ENCODE assay signal across 9 cellular contexts in the genomic region with DNA sequence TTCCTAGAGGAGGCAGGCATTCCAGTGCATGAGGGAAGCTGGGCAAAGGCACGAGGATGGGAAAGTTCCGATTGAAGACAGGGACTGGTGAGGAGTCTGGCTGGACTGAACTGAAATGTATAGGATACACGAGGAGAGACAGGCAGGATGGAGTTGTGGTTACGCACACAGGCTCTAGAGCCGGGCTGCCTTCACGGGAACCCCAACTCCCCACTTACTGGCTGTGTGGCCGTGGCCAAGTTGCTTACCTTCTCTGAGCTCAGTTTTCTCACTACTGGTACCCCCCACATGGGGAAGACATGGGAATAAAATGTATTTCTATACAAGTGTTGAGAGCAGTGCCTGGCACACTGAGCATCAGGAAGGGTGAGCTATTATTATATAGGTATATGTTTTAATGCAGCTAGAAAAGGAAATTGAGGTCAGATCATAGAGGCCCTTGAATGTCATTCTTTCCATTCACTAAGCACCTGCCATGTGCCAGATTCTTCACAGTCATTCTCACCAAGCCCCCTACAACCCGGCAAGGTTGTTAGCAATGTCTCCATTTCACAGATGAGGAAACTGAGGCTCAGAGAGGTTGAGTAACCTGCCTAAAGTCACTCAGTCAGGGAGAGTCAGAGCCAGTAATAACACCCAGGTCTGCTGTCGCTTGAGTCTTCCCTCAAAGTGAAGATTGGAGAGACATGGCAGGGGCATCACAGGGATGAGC. TPM values are rescaled to one million over a fixed set of nuclear protein-coding genes. Genes with fewer than 3 reads are reported as not detected.
DNase-seq lines count a peak whose midpoint lies in the region; ATAC-seq and TF ChIP-seq lines count a peak whose summit lies in the region.
"Had no signal": no experiment of that assay in that cellular context is flagged by ENCODE, and none has a peak within 500 bp of the region (broad histone marks: within the 10 kb centered on the region; RNA-seq: fewer than 3 reads in every experiment).

No MANE protein-coding gene starts in this region.

- ATAC-seq in left ventricle myocardium superior = no peak
- peak; percentile 68 for ATAC-seq in activated naive CD8-positive, alpha-beta T cell treated with anti-CD3 and anti-CD28 coated beads, Interleukin-2, amount 50 U/mL, for 24 hours
- ATAC-seq in upper lobe of left lung (ENCODE audit: low FRiP score in 2 of 2) = no peak
- no peak for ATAC-seq in GM19452 (IDR thresholded peaks at IDR 0.05; ENCODE audit: unreplicated experiment)

- 88 to 92% methylated on average over 9 of the region's 9 CpGs for WGBS in upper lobe of left lung, 2 donors

- TF ChIP-seq CTCF in left ventricle myocardium inferior (IDR thresholded peaks at IDR 0.05; ENCODE audit: borderline replicate concordance) (no peak), nephron progenitor cell (IDR thresholded peaks at IDR 0.05) (no peak), upper lobe of left lung (IDR thresholded peaks at IDR 0.05) (no peak)

- H3K36me3 ChIP-seq in left ventricle myocardium inferior (peaks cover 12% of the 10 kb centered on the region), upper lobe of left lung (no peaks in the 10 kb centered on the region)

- no peak for TF ChIP-seq EP300 in upper lobe of left lung (IDR thresholded peaks at IDR 0.05)

- H3K4me3 Mint-ChIP-seq in activated naive CD8-positive, alpha-beta T cell treated with anti-CD3 and anti-CD28 coated beads, Interleukin-2, amount 50 U/mL, for 24 hours = peak overlapping the region; percentile 49
- no peak overlapping the region for H3K4me3 Mint-ChIP-seq in nephron progenitor cell

- no peaks in the 10 kb centered on the region for H3K36me3 Mint-ChIP-seq in activated naive CD8-positive, alpha-beta T cell treated with anti-CD3 and anti-CD28 coated beads, Interleukin-2, amount 50 U/mL, for 24 hours (ENCODE audit: low read depth)
- peaks cover 4% of the 10 kb centered on the region for H3K36me3 Mint-ChIP-seq in nephron progenitor cell (ENCODE audit: low read depth)

- peaks cover 5% of the 10 kb centered on the region for H3K27me3 Mint-ChIP-seq in activated naive CD8-positive, alpha-beta T cell treated with anti-CD3 and anti-CD28 coated beads, Interleukin-2, amount 50 U/mL, for 24 hours
- H3K27me3 Mint-ChIP-seq in nephron progenitor cell (ENCODE audit: low read depth, poor library complexity) = peaks cover 5% of the 10 kb centered on the region

- H3K27me3 ChIP-seq in left ventricle myocardium inferior (ENCODE audit: low read depth) (no peaks in the 10 kb centered on the region), upper lobe of left lung (no peaks in the 10 kb centered on the region)

- no peak for TF ChIP-seq POLR2A in upper lobe of left lung (IDR thresholded peaks at IDR 0.05)

- peak overlapping the region; percentile 87 for H3K27ac ChIP-seq in left ventricle myocardium inferior (replicated peaks)
- H3K27ac ChIP-seq in upper lobe of left lung = peak overlapping the region in 3 of 4 donors; percentile 26 to 76 (median 73)

- H3K4me1 ChIP-seq in left ventricle myocardium inferior (peaks cover 99% of the 10 kb centered on the region), upper lobe of left lung (peaks cover 41 to 86% (median 63%) of the 10 kb centered on the region in 4 donors)

- DNase-seq in left ventricle myocardium inferior (no peak), left ventricle myocardium superior (no peak), nephron progenitor cell (no peak), upper lobe of left lung (no peak), posterior vena cava (ENCODE audit: low spot score) (no peak), NCI-H2171 (lab: John Stamatoyannopoulos, UW) (no peak)
- DNase-seq in activated naive CD8-positive, alpha-beta T cell treated with anti-CD3 and anti-CD28 coated beads, Interleukin-2, amount 50 U/mL, for 24 hours = peak; percentile 23
- DNase-seq: NCI-H748 treated with DMSO at 0.1 percent for 48 hours had no signal

- no peaks in the 10 kb centered on the region for H3K9me3 Mint-ChIP-seq in activated naive CD8-positive, alpha-beta T cell treated with anti-CD3 and anti-CD28 coated beads, Interleukin-2, amount 50 U/mL, for 24 hours
- H3K9me3 Mint-ChIP-seq in nephron progenitor cell = no peaks in the 10 kb centered on the region

- peak overlapping the region; percentile 89 for H3K27ac Mint-ChIP-seq in activated naive CD8-positive, alpha-beta T cell treated with anti-CD3 and anti-CD28 coated beads, Interleukin-2, amount 50 U/mL, for 24 hours
- peak overlapping the region; percentile 32 for H3K27ac Mint-ChIP-seq in nephron progenitor cell

- H3K9me3 ChIP-seq in left ventricle myocardium inferior (replicated peaks) (no peaks in the 10 kb centered on the region), upper lobe of left lung (no peaks in the 10 kb centered on the region)

- peaks cover 55% of the 10 kb centered on the region for H3K4me1 Mint-ChIP-seq in activated naive CD8-positive, alpha-beta T cell treated with anti-CD3 and anti-CD28 coated beads, Interleukin-2, amount 50 U/mL, for 24 hours
- peaks cover 72% of the 10 kb centered on the region for H3K4me1 Mint-ChIP-seq in nephron progenitor cell

- intact Hi-C loops in left ventricle myocardium inferior (cut with micrococcal nuclease) = no loop called here
- intact Hi-C loops in left ventricle myocardium superior (cut with micrococcal nuclease) = no loop called here
- intact Hi-C loops in posterior vena cava (cut with DNase I) = loop anchor here in 1 of 2 donors (5.0 kb wide), 1 partner anchor 38 kb away; no protein-coding TSS in a partner anchor

- H3K4me3 ChIP-seq in left ventricle myocardium inferior = no peak overlapping the region
- H3K4me3 ChIP-seq in upper lobe of left lung = no peak overlapping the region

RNA-seq across cellular contexts. Expression of a gene that starts 9.7 kb away (rescaled TPM):
- total RNA-seq in left ventricle myocardium inferior = 18.0 TPM
- 18.5 TPM for total RNA-seq in left ventricle myocardium superior
- total RNA-seq in upper lobe of left lung = 10 to 100 TPM in 2 of 6 donors, 1 to 10 TPM in 4; 5.4 to 15.0 (median 8.4) TPM
- 10 to 100 TPM; 34.9 to 37.7 TPM for total RNA-seq in posterior vena cava
